ENCODE assay signal across 1 cellular context in the genomic region with DNA sequence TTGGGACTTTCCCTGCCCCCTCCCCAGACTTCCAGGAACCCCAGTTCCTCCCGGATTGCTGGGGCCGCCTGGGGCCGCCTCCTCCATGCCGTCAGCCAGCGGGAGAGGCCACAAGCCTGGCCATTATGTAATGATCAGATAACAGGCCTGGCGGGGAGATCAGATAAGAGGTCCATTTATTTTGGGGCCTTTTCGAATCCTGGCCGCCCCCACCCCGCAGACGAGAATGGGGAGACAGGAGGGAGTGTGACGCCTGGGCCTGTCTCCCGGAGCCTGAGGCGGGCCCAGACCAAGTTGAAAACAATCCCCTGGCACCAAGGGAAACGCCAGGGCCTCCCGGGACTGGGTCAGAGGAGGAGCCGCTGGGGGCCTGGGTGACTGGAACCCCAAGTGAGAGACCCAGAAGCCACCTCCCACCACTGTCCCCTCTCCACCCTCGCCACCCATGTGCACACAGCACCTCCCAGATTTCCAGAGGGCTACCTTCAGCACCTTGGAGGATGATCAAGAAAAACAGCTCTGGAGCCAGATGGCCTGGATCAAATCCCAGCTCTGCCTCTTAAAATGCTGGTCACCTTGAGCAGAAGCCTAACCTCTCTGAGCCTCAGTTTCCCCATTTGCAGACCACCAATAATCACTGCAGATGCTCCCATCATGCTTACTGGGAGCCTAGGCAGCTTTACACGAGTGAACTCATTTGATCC.
A peak's percentile ranks its signal among the peaks of the same experiment; 100 is the strongest.
TF ChIP-seq lines count a peak whose summit lies in the region.

No MANE protein-coding gene starts in this region.

TF ChIP-seq in HepG2, 621 proteins besides CTCF, POLR2A, EP300 and RAD21:
- 0 out of 2 replicates have a peak, but pooled peaks have one; percentile 24 for TF ChIP-seq ZFX (CRISPR knock-in tag; IDR thresholded peaks at IDR 0.05; ENCODE audit: low read depth)
- TF ChIP-seq, protein P1, sequence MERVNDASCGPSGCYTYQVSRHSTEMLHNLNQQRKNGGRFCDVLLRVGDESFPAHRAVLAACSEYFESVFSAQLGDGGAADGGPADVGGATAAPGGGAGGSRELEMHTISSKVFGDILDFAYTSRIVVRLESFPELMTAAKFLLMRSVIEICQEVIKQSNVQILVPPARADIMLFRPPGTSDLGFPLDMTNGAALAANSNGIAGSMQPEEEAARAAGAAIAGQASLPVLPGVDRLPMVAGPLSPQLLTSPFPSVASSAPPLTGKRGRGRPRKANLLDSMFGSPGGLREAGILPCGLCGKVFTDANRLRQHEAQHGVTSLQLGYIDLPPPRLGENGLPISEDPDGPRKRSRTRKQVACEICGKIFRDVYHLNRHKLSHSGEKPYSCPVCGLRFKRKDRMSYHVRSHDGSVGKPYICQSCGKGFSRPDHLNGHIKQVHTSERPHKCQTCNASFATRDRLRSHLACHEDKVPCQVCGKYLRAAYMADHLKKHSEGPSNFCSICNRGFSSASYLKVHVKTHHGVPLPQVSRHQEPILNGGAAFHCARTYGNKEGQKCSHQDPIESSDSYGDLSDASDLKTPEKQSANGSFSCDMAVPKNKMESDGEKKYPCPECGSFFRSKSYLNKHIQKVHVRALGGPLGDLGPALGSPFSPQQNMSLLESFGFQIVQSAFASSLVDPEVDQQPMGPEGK (CRISPR knock-in tag; IDR thresholded peaks at IDR 0.05): peak; percentile 41
- TF ChIP-seq, protein P2, sequence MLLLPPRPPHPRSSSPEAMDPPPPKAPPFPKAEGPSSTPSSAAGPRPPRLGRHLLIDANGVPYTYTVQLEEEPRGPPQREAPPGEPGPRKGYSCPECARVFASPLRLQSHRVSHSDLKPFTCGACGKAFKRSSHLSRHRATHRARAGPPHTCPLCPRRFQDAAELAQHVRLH (CRISPR knock-in tag; IDR thresholded peaks at IDR 0.05; ENCODE audit: borderline replicate concordance, low read depth): no peak
- TF ChIP-seq ZNF484 (CRISPR knock-in tag; IDR thresholded peaks at IDR 0.05; ENCODE audit: borderline replicate concordance, low read depth): no peak
- TF ChIP-seq, protein P3, sequence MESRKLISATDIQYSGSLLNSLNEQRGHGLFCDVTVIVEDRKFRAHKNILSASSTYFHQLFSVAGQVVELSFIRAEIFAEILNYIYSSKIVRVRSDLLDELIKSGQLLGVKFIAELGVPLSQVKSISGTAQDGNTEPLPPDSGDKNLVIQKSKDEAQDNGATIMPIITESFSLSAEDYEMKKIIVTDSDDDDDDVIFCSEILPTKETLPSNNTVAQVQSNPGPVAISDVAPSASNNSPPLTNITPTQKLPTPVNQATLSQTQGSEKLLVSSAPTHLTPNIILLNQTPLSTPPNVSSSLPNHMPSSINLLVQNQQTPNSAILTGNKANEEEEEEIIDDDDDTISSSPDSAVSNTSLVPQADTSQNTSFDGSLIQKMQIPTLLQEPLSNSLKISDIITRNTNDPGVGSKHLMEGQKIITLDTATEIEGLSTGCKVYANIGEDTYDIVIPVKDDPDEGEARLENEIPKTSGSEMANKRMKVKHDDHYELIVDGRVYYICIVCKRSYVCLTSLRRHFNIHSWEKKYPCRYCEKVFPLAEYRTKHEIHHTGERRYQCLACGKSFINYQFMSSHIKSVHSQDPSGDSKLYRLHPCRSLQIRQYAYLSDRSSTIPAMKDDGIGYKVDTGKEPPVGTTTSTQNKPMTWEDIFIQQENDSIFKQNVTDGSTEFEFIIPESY (CRISPR knock-in tag; IDR thresholded peaks at IDR 0.05): peak; percentile 49; the same call in 1 of the 2 replicates
- no peak for TF ChIP-seq ZNF552 (CRISPR knock-in tag; IDR thresholded peaks at IDR 0.05; ENCODE audit: borderline replicate concordance)
- no peak for TF ChIP-seq ZNF674 (CRISPR knock-in tag; IDR thresholded peaks at IDR 0.05; ENCODE audit: low read depth)
- TF ChIP-seq ZSCAN31 (CRISPR knock-in tag; IDR thresholded peaks at IDR 0.05; ENCODE audit: low read depth): 0 out of 2 replicates have a peak, but pooled peaks have one; percentile 40
- peak; percentile 86 for TF ChIP-seq ZNF768 (CRISPR knock-in tag; IDR thresholded peaks at IDR 0.05)
- TF ChIP-seq, protein P4, sequence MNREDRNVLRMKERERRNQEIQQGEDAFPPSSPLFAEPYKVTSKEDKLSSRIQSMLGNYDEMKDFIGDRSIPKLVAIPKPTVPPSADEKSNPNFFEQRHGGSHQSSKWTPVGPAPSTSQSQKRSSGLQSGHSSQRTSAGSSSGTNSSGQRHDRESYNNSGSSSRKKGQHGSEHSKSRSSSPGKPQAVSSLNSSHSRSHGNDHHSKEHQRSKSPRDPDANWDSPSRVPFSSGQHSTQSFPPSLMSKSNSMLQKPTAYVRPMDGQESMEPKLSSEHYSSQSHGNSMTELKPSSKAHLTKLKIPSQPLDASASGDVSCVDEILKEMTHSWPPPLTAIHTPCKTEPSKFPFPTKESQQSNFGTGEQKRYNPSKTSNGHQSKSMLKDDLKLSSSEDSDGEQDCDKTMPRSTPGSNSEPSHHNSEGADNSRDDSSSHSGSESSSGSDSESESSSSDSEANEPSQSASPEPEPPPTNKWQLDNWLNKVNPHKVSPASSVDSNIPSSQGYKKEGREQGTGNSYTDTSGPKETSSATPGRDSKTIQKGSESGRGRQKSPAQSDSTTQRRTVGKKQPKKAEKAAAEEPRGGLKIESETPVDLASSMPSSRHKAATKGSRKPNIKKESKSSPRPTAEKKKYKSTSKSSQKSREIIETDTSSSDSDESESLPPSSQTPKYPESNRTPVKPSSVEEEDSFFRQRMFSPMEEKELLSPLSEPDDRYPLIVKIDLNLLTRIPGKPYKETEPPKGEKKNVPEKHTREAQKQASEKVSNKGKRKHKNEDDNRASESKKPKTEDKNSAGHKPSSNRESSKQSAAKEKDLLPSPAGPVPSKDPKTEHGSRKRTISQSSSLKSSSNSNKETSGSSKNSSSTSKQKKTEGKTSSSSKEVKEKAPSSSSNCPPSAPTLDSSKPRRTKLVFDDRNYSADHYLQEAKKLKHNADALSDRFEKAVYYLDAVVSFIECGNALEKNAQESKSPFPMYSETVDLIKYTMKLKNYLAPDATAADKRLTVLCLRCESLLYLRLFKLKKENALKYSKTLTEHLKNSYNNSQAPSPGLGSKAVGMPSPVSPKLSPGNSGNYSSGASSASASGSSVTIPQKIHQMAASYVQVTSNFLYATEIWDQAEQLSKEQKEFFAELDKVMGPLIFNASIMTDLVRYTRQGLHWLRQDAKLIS (CRISPR knock-in tag; IDR thresholded peaks at IDR 0.05): no peak
- TF ChIP-seq GATA4 (IDR thresholded peaks at IDR 0.05; ENCODE audit: borderline replicate concordance, low read depth): 0 out of 2 replicates have a peak, but pooled peaks have one; percentile 13
- TF ChIP-seq SP140L (CRISPR knock-in tag; IDR thresholded peaks at IDR 0.05; ENCODE audit: borderline replicate concordance): no peak
- TF ChIP-seq BCL6 (CRISPR knock-in tag; IDR thresholded peaks at IDR 0.05): peak; percentile 58; the same call in 1 of the 2 replicates
- TF ChIP-seq KAT2B (IDR thresholded peaks at IDR 0.05; ENCODE audit: borderline replicate concordance, low read depth, low read length): no peak
- no peak for TF ChIP-seq GFI1 (CRISPR knock-in tag; IDR thresholded peaks at IDR 0.05; ENCODE audit: borderline replicate concordance)
- no peak for TF ChIP-seq ZNF441 (CRISPR knock-in tag; IDR thresholded peaks at IDR 0.05; ENCODE audit: borderline replicate concordance)
- TF ChIP-seq RARA (CRISPR knock-in tag; IDR thresholded peaks at IDR 0.05): peak; percentile 42; the same call in 1 of the 2 replicates
- TF ChIP-seq ZNF460 (CRISPR knock-in tag; IDR thresholded peaks at IDR 0.05; ENCODE audit: borderline replicate concordance): peak; percentile 37; the same call in 1 of the 2 replicates
- TF ChIP-seq RBFOX2 (IDR thresholded peaks at IDR 0.05; ENCODE audit: low read depth, low read length): 0 out of 2 replicates have a peak, but pooled peaks have one; percentile 18
- TF ChIP-seq, protein P5, sequence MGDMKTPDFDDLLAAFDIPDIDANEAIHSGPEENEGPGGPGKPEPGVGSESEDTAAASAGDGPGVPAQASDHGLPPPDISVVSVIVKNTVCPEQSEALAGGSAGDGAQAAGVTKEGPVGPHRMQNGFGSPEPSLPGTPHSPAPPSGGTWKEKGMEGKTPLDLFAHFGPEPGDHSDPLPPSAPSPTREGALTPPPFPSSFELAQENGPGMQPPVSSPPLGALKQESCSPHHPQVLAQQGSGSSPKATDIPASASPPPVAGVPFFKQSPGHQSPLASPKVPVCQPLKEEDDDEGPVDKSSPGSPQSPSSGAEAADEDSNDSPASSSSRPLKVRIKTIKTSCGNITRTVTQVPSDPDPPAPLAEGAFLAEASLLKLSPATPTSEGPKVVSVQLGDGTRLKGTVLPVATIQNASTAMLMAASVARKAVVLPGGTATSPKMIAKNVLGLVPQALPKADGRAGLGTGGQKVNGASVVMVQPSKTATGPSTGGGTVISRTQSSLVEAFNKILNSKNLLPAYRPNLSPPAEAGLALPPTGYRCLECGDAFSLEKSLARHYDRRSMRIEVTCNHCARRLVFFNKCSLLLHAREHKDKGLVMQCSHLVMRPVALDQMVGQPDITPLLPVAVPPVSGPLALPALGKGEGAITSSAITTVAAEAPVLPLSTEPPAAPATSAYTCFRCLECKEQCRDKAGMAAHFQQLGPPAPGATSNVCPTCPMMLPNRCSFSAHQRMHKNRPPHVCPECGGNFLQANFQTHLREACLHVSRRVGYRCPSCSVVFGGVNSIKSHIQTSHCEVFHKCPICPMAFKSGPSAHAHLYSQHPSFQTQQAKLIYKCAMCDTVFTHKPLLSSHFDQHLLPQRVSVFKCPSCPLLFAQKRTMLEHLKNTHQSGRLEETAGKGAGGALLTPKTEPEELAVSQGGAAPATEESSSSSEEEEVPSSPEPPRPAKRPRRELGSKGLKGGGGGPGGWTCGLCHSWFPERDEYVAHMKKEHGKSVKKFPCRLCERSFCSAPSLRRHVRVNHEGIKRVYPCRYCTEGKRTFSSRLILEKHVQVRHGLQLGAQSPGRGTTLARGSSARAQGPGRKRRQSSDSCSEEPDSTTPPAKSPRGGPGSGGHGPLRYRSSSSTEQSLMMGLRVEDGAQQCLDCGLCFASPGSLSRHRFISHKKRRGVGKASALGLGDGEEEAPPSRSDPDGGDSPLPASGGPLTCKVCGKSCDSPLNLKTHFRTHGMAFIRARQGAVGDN (CRISPR knock-in tag; IDR thresholded peaks at IDR 0.05): peak; percentile 62
